In the genomic region with DNA sequence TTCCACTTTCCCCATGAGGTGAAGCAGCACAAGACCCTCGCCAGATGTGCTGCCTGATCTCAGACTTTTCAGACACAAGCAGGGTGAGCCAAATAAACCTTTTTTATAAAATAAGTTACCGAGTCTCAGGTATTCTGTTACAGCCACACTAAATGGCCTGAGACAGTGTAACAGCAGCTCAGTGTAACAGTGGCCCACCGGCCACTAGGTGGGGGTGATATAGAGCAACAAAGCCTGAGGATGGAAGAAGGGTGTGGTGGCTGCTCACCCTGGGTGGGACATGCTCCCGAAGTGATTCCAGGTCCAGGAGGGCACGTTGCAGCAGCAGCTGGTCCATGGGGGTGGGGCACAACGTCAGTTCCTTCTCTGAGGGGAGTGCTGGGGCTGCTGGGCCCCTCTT, we compare ENCODE assay signal across 1 cellular context.
TF ChIP-seq lines count a peak whose summit lies in the region.

No MANE protein-coding gene starts in this region.

TF ChIP-seq in HCT116, 20 proteins besides CTCF, POLR2A, EP300 and RAD21 (continued from another document):
- no peak for TF ChIP-seq EGR1 (IDR thresholded peaks at IDR 0.05; ENCODE audit: low read depth)
- no peak for TF ChIP-seq ZNF274 (IDR thresholded peaks at IDR 0.05; ENCODE audit: low read depth, low read length)
- TF ChIP-seq, protein P1, sequence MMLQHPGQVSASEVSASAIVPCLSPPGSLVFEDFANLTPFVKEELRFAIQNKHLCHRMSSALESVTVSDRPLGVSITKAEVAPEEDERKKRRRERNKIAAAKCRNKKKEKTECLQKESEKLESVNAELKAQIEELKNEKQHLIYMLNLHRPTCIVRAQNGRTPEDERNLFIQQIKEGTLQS (IDR thresholded peaks at IDR 0.05) = no peak
- no peak for TF ChIP-seq EZH2 (IDR thresholded peaks at IDR 0.05)
- no peak for TF ChIP-seq TCF7L2 (IDR thresholded peaks at IDR 0.05; ENCODE audit: borderline replicate concordance, extremely low read depth, insufficient read depth, insufficient read length)
- TF ChIP-seq POLR2AphosphoS5 (IDR thresholded peaks at IDR 0.05; ENCODE audit: low read depth, low read length) = no peak
